Comparison of ENCODE assay signal across 1 cellular context in the genomic region with DNA sequence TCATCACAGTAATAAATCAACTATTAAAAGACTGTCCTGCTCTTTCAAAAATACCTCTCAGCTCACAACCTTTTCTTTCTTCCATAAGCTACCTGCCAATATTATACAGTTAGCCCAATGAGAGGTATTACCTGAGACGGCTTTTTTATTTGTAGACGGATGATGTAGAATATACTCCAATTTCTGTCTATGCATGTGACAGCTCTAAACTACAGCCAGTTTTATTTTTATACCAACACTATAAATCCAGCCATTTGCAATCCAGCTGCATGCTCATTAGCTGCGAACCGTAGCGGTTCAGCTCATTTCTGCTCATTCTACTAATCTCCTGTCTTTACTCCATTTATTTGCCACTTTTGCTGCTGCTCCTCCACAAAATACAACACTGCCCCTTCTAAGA.
TF ChIP-seq lines count a peak whose summit lies in the region.

No MANE protein-coding gene starts in this region.

TF ChIP-seq in WTC11, 78 proteins besides CTCF, POLR2A, EP300 and RAD21 (continued from another document):
- TF ChIP-seq, protein P1, sequence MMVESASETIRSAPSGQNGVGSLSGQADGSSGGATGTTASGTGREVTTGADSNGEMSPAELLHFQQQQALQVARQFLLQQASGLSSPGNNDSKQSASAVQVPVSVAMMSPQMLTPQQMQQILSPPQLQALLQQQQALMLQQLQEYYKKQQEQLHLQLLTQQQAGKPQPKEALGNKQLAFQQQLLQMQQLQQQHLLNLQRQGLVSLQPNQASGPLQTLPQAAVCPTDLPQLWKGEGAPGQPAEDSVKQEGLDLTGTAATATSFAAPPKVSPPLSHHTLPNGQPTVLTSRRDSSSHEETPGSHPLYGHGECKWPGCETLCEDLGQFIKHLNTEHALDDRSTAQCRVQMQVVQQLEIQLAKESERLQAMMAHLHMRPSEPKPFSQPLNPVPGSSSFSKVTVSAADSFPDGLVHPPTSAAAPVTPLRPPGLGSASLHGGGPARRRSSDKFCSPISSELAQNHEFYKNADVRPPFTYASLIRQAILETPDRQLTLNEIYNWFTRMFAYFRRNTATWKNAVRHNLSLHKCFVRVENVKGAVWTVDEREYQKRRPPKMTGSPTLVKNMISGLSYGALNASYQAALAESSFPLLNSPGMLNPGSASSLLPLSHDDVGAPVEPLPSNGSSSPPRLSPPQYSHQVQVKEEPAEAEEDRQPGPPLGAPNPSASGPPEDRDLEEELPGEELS (CRISPR knock-in tag; IDR thresholded peaks at IDR 0.05), result no peak
- TF ChIP-seq, protein P2, sequence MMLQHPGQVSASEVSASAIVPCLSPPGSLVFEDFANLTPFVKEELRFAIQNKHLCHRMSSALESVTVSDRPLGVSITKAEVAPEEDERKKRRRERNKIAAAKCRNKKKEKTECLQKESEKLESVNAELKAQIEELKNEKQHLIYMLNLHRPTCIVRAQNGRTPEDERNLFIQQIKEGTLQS (CRISPR knock-in tag; conservative IDR thresholded peaks at IDR 0.05), result no peak
- TF ChIP-seq, protein P3, sequence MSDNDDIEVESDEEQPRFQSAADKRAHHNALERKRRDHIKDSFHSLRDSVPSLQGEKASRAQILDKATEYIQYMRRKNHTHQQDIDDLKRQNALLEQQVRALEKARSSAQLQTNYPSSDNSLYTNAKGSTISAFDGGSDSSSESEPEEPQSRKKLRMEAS (CRISPR knock-in tag; IDR thresholded peaks at IDR 0.05), result no peak
- TF ChIP-seq TEAD1 (CRISPR knock-in tag; IDR thresholded peaks at IDR 0.05) (no peak), GRHL2 (CRISPR knock-in tag; IDR thresholded peaks at IDR 0.05; ENCODE audit: insufficient replicate concordance, severe bottlenecking) (no peak), RORB (CRISPR knock-in tag; IDR thresholded peaks at IDR 0.05) (no peak), SOX15 (CRISPR knock-in tag; IDR thresholded peaks at IDR 0.05) (no peak), MYBL2 (CRISPR knock-in tag; IDR thresholded peaks at IDR 0.05) (no peak)
- TF ChIP-seq, protein P4, sequence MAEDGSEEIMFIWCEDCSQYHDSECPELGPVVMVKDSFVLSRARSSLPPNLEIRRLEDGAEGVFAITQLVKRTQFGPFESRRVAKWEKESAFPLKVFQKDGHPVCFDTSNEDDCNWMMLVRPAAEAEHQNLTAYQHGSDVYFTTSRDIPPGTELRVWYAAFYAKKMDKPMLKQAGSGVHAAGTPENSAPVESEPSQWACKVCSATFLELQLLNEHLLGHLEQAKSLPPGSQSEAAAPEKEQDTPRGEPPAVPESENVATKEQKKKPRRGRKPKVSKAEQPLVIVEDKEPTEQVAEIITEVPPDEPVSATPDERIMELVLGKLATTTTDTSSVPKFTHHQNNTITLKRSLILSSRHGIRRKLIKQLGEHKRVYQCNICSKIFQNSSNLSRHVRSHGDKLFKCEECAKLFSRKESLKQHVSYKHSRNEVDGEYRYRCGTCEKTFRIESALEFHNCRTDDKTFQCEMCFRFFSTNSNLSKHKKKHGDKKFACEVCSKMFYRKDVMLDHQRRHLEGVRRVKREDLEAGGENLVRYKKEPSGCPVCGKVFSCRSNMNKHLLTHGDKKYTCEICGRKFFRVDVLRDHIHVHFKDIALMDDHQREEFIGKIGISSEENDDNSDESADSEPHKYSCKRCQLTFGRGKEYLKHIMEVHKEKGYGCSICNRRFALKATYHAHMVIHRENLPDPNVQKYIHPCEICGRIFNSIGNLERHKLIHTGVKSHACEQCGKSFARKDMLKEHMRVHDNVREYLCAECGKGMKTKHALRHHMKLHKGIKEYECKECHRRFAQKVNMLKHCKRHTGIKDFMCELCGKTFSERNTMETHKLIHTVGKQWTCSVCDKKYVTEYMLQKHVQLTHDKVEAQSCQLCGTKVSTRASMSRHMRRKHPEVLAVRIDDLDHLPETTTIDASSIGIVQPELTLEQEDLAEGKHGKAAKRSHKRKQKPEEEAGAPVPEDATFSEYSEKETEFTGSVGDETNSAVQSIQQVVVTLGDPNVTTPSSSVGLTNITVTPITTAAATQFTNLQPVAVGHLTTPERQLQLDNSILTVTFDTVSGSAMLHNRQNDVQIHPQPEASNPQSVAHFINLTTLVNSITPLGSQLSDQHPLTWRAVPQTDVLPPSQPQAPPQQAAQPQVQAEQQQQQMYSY (CRISPR knock-in tag; IDR thresholded peaks at IDR 0.05), result no peak
- TF ChIP-seq, protein P5, sequence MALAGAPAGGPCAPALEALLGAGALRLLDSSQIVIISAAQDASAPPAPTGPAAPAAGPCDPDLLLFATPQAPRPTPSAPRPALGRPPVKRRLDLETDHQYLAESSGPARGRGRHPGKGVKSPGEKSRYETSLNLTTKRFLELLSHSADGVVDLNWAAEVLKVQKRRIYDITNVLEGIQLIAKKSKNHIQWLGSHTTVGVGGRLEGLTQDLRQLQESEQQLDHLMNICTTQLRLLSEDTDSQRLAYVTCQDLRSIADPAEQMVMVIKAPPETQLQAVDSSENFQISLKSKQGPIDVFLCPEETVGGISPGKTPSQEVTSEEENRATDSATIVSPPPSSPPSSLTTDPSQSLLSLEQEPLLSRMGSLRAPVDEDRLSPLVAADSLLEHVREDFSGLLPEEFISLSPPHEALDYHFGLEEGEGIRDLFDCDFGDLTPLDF (CRISPR knock-in tag; IDR thresholded peaks at IDR 0.05), result no peak
